Comparison of ENCODE assay signal across 22 cellular contexts in genomic region chr5:19018822-19019221, GRCh38.
DNase-seq lines count a peak whose midpoint lies in the region; ATAC-seq and TF ChIP-seq lines count a peak whose summit lies in the region.
"Had no signal": no experiment of that assay in that cellular context is flagged by ENCODE, and none has a peak within 500 bp of the region (broad histone marks: within the 10 kb centered on the region; RNA-seq: fewer than 3 reads in every experiment).

No MANE protein-coding gene starts in this region.

- no peaks in the 10 kb centered on the region for H3K36me3 Mint-ChIP-seq in mesothelial cell of epicardium
- H3K36me3 Mint-ChIP-seq: natural killer cell had no signal

- H3K27me3 Mint-ChIP-seq in mesothelial cell of epicardium (ENCODE audit: low read depth) = no peaks in the 10 kb centered on the region
- H3K27me3 Mint-ChIP-seq: activated naive CD8-positive, alpha-beta T cell treated with anti-CD3 and anti-CD28 coated beads, Interleukin-2, amount 50 U/mL, for 24 hours; CD4-positive, alpha-beta T cell had no signal

- peak overlapping the region; percentile 49 for H3K27ac Mint-ChIP-seq in mesothelial cell of epicardium
- H3K27ac Mint-ChIP-seq: activated naive CD8-positive, alpha-beta T cell treated with anti-CD3 and anti-CD28 coated beads, Interleukin-2, amount 50 U/mL, for 24 hours; CD4-positive, alpha-beta T cell; natural killer cell; T-helper 2 cell treated with Interferon-gamma antibody and Interleukin-4, amounts not matched to agents 5 μg/mL and 100 μg/mL, for 36 hours had no signal

- no peak overlapping the region for H3K4me3 Mint-ChIP-seq in mesothelial cell of epicardium
- H3K4me3 Mint-ChIP-seq: activated naive CD8-positive, alpha-beta T cell treated with anti-CD3 and anti-CD28 coated beads, Interleukin-2, amount 50 U/mL, for 24 hours; CD4-positive, alpha-beta T cell; natural killer cell; T-helper 2 cell treated with Interferon-gamma antibody and Interleukin-4, amounts not matched to agents 5 μg/mL and 100 μg/mL, for 36 hours had no signal

- WGBS in psoas muscle, 3 donors = 24 to 33% (median 28%) methylated on average over 5 of the region's 5 CpGs

- H3K27ac ChIP-seq in psoas muscle = no peak overlapping the region
- H3K27ac ChIP-seq: epithelial cell of prostate, SJSA1, transverse colon had no signal

- H3K4me3 ChIP-seq in adipocyte (ENCODE audit: low read length) (no peak overlapping the region), psoas muscle (no peak overlapping the region)
- H3K4me3 ChIP-seq: MG63, SJSA1, transverse colon had no signal

- H3K36me3 ChIP-seq in adipocyte (ENCODE audit: control insufficient read depth, insufficient read depth, low read length, severe bottlenecking) = no peaks in the 10 kb centered on the region
- H3K36me3 ChIP-seq in psoas muscle (ENCODE audit: insufficient read depth in 1 of 2, low read depth in 1 of 2) = no peaks in the 10 kb centered on the region
- H3K36me3 ChIP-seq: MG63, SJSA1, transverse colon had no signal

- ATAC-seq in psoas muscle (no peak), GM19328 (IDR thresholded peaks at IDR 0.05; ENCODE audit: unreplicated experiment) (no peak)
- ATAC-seq: activated naive CD8-positive, alpha-beta T cell treated with anti-CD3 and anti-CD28 coated beads, Interleukin-2, amount 50 U/mL, for 24 hours; natural killer cell; stimulated activated naive CD8-positive, alpha-beta T cell treated with anti-CD3 and anti-CD28 coated beads, Interleukin-15, Interleukin-2, amounts not matched to agents 100 U/mL and 50 U/mL, for 24 hours had no signal

- no peak overlapping the region for H3K9ac ChIP-seq in adipocyte (ENCODE audit: low read length)

- TF ChIP-seq CTCF in mesothelial cell of epicardium (IDR thresholded peaks at IDR 0.05; ENCODE audit: unreplicated experiment) (no peak), psoas muscle (IDR thresholded peaks at IDR 0.05) (no peak)

- no peaks in the 10 kb centered on the region for H3K27me3 ChIP-seq in adipocyte (replicated peaks; ENCODE audit: control insufficient read depth, insufficient read depth, low read length)
- H3K27me3 ChIP-seq in psoas muscle (ENCODE audit: insufficient read depth in 3 of 3, low read length in 2 of 3) = no peaks in the 10 kb centered on the region
- H3K27me3 ChIP-seq: MG63, SJSA1, transverse colon had no signal

- H3K4me1 Mint-ChIP-seq in mesothelial cell of epicardium = peaks cover 28% of the 10 kb centered on the region
- H3K4me1 Mint-ChIP-seq: activated naive CD8-positive, alpha-beta T cell treated with anti-CD3 and anti-CD28 coated beads, Interleukin-2, amount 50 U/mL, for 24 hours; natural killer cell had no signal

- H3K9me3 ChIP-seq in adipocyte (ENCODE audit: control insufficient read depth, low read length) (peaks cover 3% of the 10 kb centered on the region), psoas muscle (no peaks in the 10 kb centered on the region)
- H3K9me3 ChIP-seq: transverse colon had no signal

- no peaks in the 10 kb centered on the region for H3K9me3 Mint-ChIP-seq in mesothelial cell of epicardium

- intact Hi-C loops in psoas muscle (cut with DNase I) = no loop called here

- peak; percentile 70 for DNase-seq in H4 (ENCODE audit: low spot score)
- DNase-seq in NCI-H526 (lab: John Stamatoyannopoulos, UW) = peak; percentile 63 to 71
- peak; percentile 0 for DNase-seq in adipocyte (ENCODE audit: low read depth)
- DNase-seq in mesothelial cell of epicardium (ENCODE audit: low spot score in 2 of 2, unreplicated experiment in 2 of 2) = no peak
- DNase-seq in SIG-M5 treated with dmso at 0.1 percent for 504 hours (lab: John Stamatoyannopoulos, UW; ENCODE audit: unreplicated experiment) = no peak
- no peak for DNase-seq in psoas muscle
- no peak for DNase-seq in superior temporal gyrus (ENCODE audit: extremely low spot score)
- DNase-seq: activated CD4-positive, CD25-positive, alpha-beta regulatory T cell treated with anti-CD3 and anti-CD28 coated beads, Interleukin-2, amount 50 U/mL, for 72 hours; activated naive CD8-positive, alpha-beta T cell treated with anti-CD3 and anti-CD28 coated beads, Interleukin-2, amount 50 U/mL, for 24 hours; CD4-positive, alpha-beta T cell; hypothalamus; mesenchymal stem cell; MG63; natural killer cell; NCI-H1694 treated with DMSO at 0.1 percent for 48 hours; NCI-H446; stimulated activated naive CD8-positive, alpha-beta T cell treated with anti-CD3 and anti-CD28 coated beads, Interleukin-15, Interleukin-2, amounts not matched to agents 100 U/mL and 50 U/mL, for 24 hours; transverse colon had no signal

- no peaks in the 10 kb centered on the region for H3K4me1 ChIP-seq in adipocyte (ENCODE audit: control insufficient read depth, insufficient read depth, low read length)
- H3K4me1 ChIP-seq in psoas muscle = no peaks in the 10 kb centered on the region
- H3K4me1 ChIP-seq: SJSA1, transverse colon had no signal

Comparison
In these comparisons a context has a peak if more than half of its experiments do, and no peak if none do; other contexts are left out.
1. DNase-seq: peak in H4 (single experiment), NCI-H526 (2 of 2) and adipocyte (single experiment); none in mesothelial cell of epicardium (0 of 2), SIG-M5 treated with dmso at 0.1 percent for 504 hours (single experiment), psoas muscle (0 of 2) and superior temporal gyrus (single experiment).